Comparison of ENCODE assay signal across 16 cellular contexts in the genomic region with DNA sequence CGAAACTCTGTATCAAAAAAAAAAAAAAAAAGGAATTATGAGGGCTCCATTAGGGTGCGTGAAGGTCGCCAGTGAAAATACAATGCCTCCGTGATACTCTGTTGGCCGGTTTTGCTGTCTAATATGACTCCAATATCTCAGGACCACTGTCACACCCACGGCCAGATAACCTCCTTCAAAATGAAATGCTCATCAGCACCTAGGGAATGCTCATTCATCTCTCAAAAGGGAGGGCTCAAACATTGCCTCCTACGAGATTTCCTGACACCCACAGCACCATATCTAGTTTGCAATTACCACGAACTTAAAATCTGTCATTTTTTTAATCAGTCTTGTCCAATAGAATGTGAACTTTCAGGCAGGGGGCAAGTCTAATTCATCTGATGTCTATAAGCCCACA. TPM values are rescaled to one million over a fixed set of nuclear protein-coding genes. Genes with fewer than 3 reads are reported as not detected.
A peak's percentile ranks its signal among the peaks of the same experiment; 100 is the strongest.
DNase-seq lines count a peak whose midpoint lies in the region; TF ChIP-seq lines count a peak whose summit lies in the region.
"Had no signal": no experiment of that assay in that cellular context is flagged by ENCODE, and none has a peak within 500 bp of the region (broad histone marks: within the 10 kb centered on the region; RNA-seq: fewer than 3 reads in every experiment).

No MANE protein-coding gene starts in this region.

- no peaks in the 10 kb centered on the region for H3K9me3 ChIP-seq in CD8-positive, alpha-beta memory T cell (ENCODE audit: low read length)
- H3K9me3 ChIP-seq in neural progenitor cell (ENCODE audit: low read depth) = no peaks in the 10 kb centered on the region
- H3K9me3 ChIP-seq in testis = no peaks in the 10 kb centered on the region
- H3K9me3 ChIP-seq: A549 had no signal

- peaks cover 63% of the 10 kb centered on the region for H3K4me1 Mint-ChIP-seq in activated CD4-positive, alpha-beta T cell treated with anti-CD3 and anti-CD28 coated beads, Interleukin-2, amount 10 ng/mL, durations not matched to agents 7 days and 5 days
- peaks cover 60% of the 10 kb centered on the region for H3K4me1 Mint-ChIP-seq in activated CD4-positive, alpha-beta T cell treated with anti-CD3 and anti-CD28 coated beads, Interleukin-2, amount 10 ng/mL, durations not matched to agents 24 days and 14 days
- H3K4me1 Mint-ChIP-seq in CD8-positive, alpha-beta memory T cell = peaks cover 77 to 94% (median 93%) of the 10 kb centered on the region in 3 donors
- peaks cover 32% of the 10 kb centered on the region for H3K4me1 Mint-ChIP-seq in neural progenitor cell

- peaks cover 56% of the 10 kb centered on the region for H3K4me1 ChIP-seq in CD8-positive, alpha-beta memory T cell (ENCODE audit: insufficient read depth, low read length)
- H3K4me1 ChIP-seq in neural progenitor cell (peaks cover 5% of the 10 kb centered on the region), testis (peaks cover 13% of the 10 kb centered on the region)
- H3K4me1 ChIP-seq: A549 had no signal

- CTCF ChIA-PET in activated CD4-positive, alpha-beta T cell treated with anti-CD3 and anti-CD28 coated beads, Interleukin-2, amount 10 ng/mL, durations not matched to agents 7 days and 5 days (lab: Charles Lee) = no interaction called here
- CTCF ChIA-PET in CD8-positive, alpha-beta memory T cell (lab: Charles Lee) = interaction anchor here (1.5 kb wide), 1 partner anchor 43 kb away, joined by 7 read pairs; the partner anchor contains the start of gene MAP3K5

- no peaks in the 10 kb centered on the region for H3K27me3 ChIP-seq in CD8-positive, alpha-beta memory T cell (ENCODE audit: insufficient read depth, low read length, poor library complexity, severe bottlenecking)
- peaks cover 0 to 6% (median 0%) of the 10 kb centered on the region in 45 donors for H3K27me3 ChIP-seq in dorsolateral prefrontal cortex
- H3K27me3 ChIP-seq in neural progenitor cell = no peaks in the 10 kb centered on the region
- no peaks in the 10 kb centered on the region for H3K27me3 ChIP-seq in testis

- H3K9me3 Mint-ChIP-seq in activated CD4-positive, alpha-beta T cell treated with anti-CD3 and anti-CD28 coated beads, Interleukin-2, amount 10 ng/mL, durations not matched to agents 7 days and 5 days = peaks cover 2% of the 10 kb centered on the region
- peaks cover 6% of the 10 kb centered on the region for H3K9me3 Mint-ChIP-seq in activated CD4-positive, alpha-beta T cell treated with anti-CD3 and anti-CD28 coated beads, Interleukin-2, amount 10 ng/mL, durations not matched to agents 24 days and 14 days
- no peaks in the 10 kb centered on the region for H3K9me3 Mint-ChIP-seq in CD8-positive, alpha-beta memory T cell
- H3K9me3 Mint-ChIP-seq in neural progenitor cell = no peaks in the 10 kb centered on the region
- H3K9me3 Mint-ChIP-seq: CD14-positive monocyte had no signal

- peaks cover 39% of the 10 kb centered on the region for H3K36me3 Mint-ChIP-seq in activated CD4-positive, alpha-beta T cell treated with anti-CD3 and anti-CD28 coated beads, Interleukin-2, amount 10 ng/mL, durations not matched to agents 7 days and 5 days (ENCODE audit: low read depth)
- peaks cover 8% of the 10 kb centered on the region for H3K36me3 Mint-ChIP-seq in activated CD4-positive, alpha-beta T cell treated with anti-CD3 and anti-CD28 coated beads, Interleukin-2, amount 10 ng/mL, durations not matched to agents 24 days and 14 days (ENCODE audit: low read depth)
- H3K36me3 Mint-ChIP-seq in CD8-positive, alpha-beta memory T cell = peaks cover 0 to 5% (median 0%) of the 10 kb centered on the region in 3 donors
- no peaks in the 10 kb centered on the region for H3K36me3 Mint-ChIP-seq in neural progenitor cell

- TF ChIP-seq POLR2A in testis (IDR thresholded peaks at IDR 0.05) = no peak

- no peak overlapping the region for H3K4me2 ChIP-seq in neural progenitor cell
- H3K4me2 ChIP-seq: A549 had no signal

- no peaks in the 10 kb centered on the region for H3K27me3 Mint-ChIP-seq in activated CD4-positive, alpha-beta T cell treated with anti-CD3 and anti-CD28 coated beads, Interleukin-2, amount 10 ng/mL, durations not matched to agents 7 days and 5 days
- no peaks in the 10 kb centered on the region for H3K27me3 Mint-ChIP-seq in activated CD4-positive, alpha-beta T cell treated with anti-CD3 and anti-CD28 coated beads, Interleukin-2, amount 10 ng/mL, durations not matched to agents 24 days and 14 days
- H3K27me3 Mint-ChIP-seq in CD8-positive, alpha-beta memory T cell = no peaks in the 10 kb centered on the region
- peaks cover 5% of the 10 kb centered on the region for H3K27me3 Mint-ChIP-seq in neural progenitor cell (ENCODE audit: insufficient read depth, low read depth)

- intact Hi-C loops in activated CD4-positive, alpha-beta T cell treated with anti-CD3 and anti-CD28 coated beads, Interleukin-2, amount 10 ng/mL, durations not matched to agents 24 days and 14 days (cut with micrococcal nuclease) = no loop called here
- intact Hi-C loops in dorsolateral prefrontal cortex (cut with DNase I) (no loop called here), testis (cut with DNase I; ENCODE audit: low total_unique reads) (no loop called here)

- H3K36me3 ChIP-seq in CD8-positive, alpha-beta memory T cell (ENCODE audit: insufficient read depth, low read length) = no peaks in the 10 kb centered on the region
- H3K36me3 ChIP-seq in neural progenitor cell (no peaks in the 10 kb centered on the region), testis (ENCODE audit: low read depth, missing control alignments) (no peaks in the 10 kb centered on the region)

- WGBS in testis, 2 donors = 74 to 83% methylated on average over 8 of the region's 8 CpGs

- no peak for DNase-seq in activated CD4-positive, alpha-beta T cell treated with anti-CD3 and anti-CD28 coated beads, Interleukin-2, amount 10 ng/mL, durations not matched to agents 7 days and 5 days
- DNase-seq in activated CD4-positive, alpha-beta T cell treated with anti-CD3 and anti-CD28 coated beads, Interleukin-2, amount 10 ng/mL, durations not matched to agents 24 days and 14 days = no peak
- DNase-seq in CD8-positive, alpha-beta memory T cell = no peak
- DNase-seq in dorsolateral prefrontal cortex = no peak
- DNase-seq in neural progenitor cell (ENCODE audit: low spot score) = no peak
- no peak for DNase-seq in HPDE6-E6E7 (ENCODE audit: extremely low spot score)
- DNase-seq in testis = no peak
- no peak for DNase-seq in stimulated activated naive CD4-positive, alpha-beta T cell treated with Interleukin-2 at 50 U/mL for 16 hours (lab: John Stamatoyannopoulos, UW)
- DNase-seq: EL, NCI-H1105 treated with DMSO at 0.1 percent for 48 hours, NCI-H187 treated with DMSO at 0.1 percent for 48 hours, NCI-H2171, NCI-H524, SHP77 treated with DMSO at 0.1 percent for 48 hours had no signal

- no peak overlapping the region for H3K9ac ChIP-seq in neural progenitor cell

- POLR2A ChIA-PET in activated CD4-positive, alpha-beta T cell treated with anti-CD3 and anti-CD28 coated beads, Interleukin-2, amount 10 ng/mL, durations not matched to agents 7 days and 5 days (lab: Charles Lee) = no interaction called here
- POLR2A ChIA-PET in CD8-positive, alpha-beta memory T cell (lab: Charles Lee) = no interaction called here

- H3F3A ChIP-seq in neural progenitor cell (ENCODE audit: low read depth) = no peaks in the 10 kb centered on the region

- no peak overlapping the region for H2AFZ ChIP-seq in neural progenitor cell (replicated peaks)

- H3K79me2 ChIP-seq in neural progenitor cell (ENCODE audit: low read depth) = no peaks in the 10 kb centered on the region

- no peak overlapping the region for H3K4me3 ChIP-seq in CD8-positive, alpha-beta memory T cell (ENCODE audit: low read length)
- no peak overlapping the region for H3K4me3 ChIP-seq in dorsolateral prefrontal cortex
- H3K4me3 ChIP-seq in neural progenitor cell = no peak overlapping the region
- no peak overlapping the region for H3K4me3 ChIP-seq in testis
- H3K4me3 ChIP-seq: A549 had no signal

- no peaks in the 10 kb centered on the region for H4K20me1 ChIP-seq in neural progenitor cell (ENCODE audit: low read depth)

- no peak overlapping the region for H3K4me3 Mint-ChIP-seq in activated CD4-positive, alpha-beta T cell treated with anti-CD3 and anti-CD28 coated beads, Interleukin-2, amount 10 ng/mL, durations not matched to agents 7 days and 5 days
- H3K4me3 Mint-ChIP-seq in activated CD4-positive, alpha-beta T cell treated with anti-CD3 and anti-CD28 coated beads, Interleukin-2, amount 10 ng/mL, durations not matched to agents 24 days and 14 days = no peak overlapping the region
- H3K4me3 Mint-ChIP-seq in CD8-positive, alpha-beta memory T cell = peak overlapping the region in 3 of 7 donors; percentile 25 to 53 (median 47)
- no peak overlapping the region for H3K4me3 Mint-ChIP-seq in neural progenitor cell
- H3K4me3 Mint-ChIP-seq: CD14-positive monocyte had no signal

- peak overlapping the region; percentile 89 for H3K27ac Mint-ChIP-seq in activated CD4-positive, alpha-beta T cell treated with anti-CD3 and anti-CD28 coated beads, Interleukin-2, amount 10 ng/mL, durations not matched to agents 7 days and 5 days
- no peak overlapping the region for H3K27ac Mint-ChIP-seq in activated CD4-positive, alpha-beta T cell treated with anti-CD3 and anti-CD28 coated beads, Interleukin-2, amount 10 ng/mL, durations not matched to agents 24 days and 14 days
- H3K27ac Mint-ChIP-seq in CD8-positive, alpha-beta memory T cell = peak overlapping the region; percentile 57 to 96 (median 86)
- peak overlapping the region; percentile 46 for H3K27ac Mint-ChIP-seq in neural progenitor cell

- no peak overlapping the region for H3K27ac ChIP-seq in CD8-positive, alpha-beta memory T cell (ENCODE audit: low read depth, low read length)
- peak overlapping the region in 42 of 59 donors; percentile 1 to 80 (median 60) for H3K27ac ChIP-seq in dorsolateral prefrontal cortex
- no peak overlapping the region for H3K27ac ChIP-seq in neural progenitor cell
- no peak overlapping the region for H3K27ac ChIP-seq in testis
- H3K27ac ChIP-seq: A549 had no signal

- TF ChIP-seq CTCF in dorsolateral prefrontal cortex (IDR thresholded peaks at IDR 0.05 in 54 of 56, conservative IDR thresholded peaks at IDR 0.05 in 2 of 56; ENCODE audit: low read depth in 1 of 56, partially characterized antibody in 56 of 56) = no peak
- no peak for TF ChIP-seq CTCF in neural progenitor cell (IDR thresholded peaks at IDR 0.05)
- no peak for TF ChIP-seq CTCF in testis (IDR thresholded peaks at IDR 0.05)

RNA-seq across cellular contexts. Expression of gene MAP3K5, which starts 42.9 kb away (rescaled TPM):
- 10 to 100 TPM; 23.4 to 24.0 TPM for total RNA-seq in activated CD4-positive, alpha-beta T cell treated with anti-CD3 and anti-CD28 coated beads, Interleukin-2, amount 10 ng/mL, durations not matched to agents 7 days and 5 days
- 8.7 and 8.8 TPM in 2 replicates for total RNA-seq in activated CD4-positive, alpha-beta T cell treated with anti-CD3 and anti-CD28 coated beads, Interleukin-2, amount 10 ng/mL, durations not matched to agents 24 days and 14 days
- total RNA-seq in CD8-positive, alpha-beta memory T cell = 10 to 100 TPM; 12.6 to 12.9 TPM
- 19.9 TPM for polyA plus RNA-seq in CD8-positive, alpha-beta memory T cell
- total RNA-seq in dorsolateral prefrontal cortex (10 to 100 TPM; 26.2 to 70.0 (median 45.3) TPM), neural progenitor cell (ENCODE audit: low replicate concordance) (0.02 and 0.28 TPM in 2 replicates), testis (10 to 100 TPM; 46.1 to 55.3 TPM)
- 21.3 TPM for polyA plus RNA-seq in testis (ENCODE audit: insufficient read depth, low read depth, low replicate concordance)

Comparison
In these comparisons a context has a peak if more than half of its experiments do, and no peak if none do; other contexts are left out.
1. H3K27ac ChIP-seq: peak in dorsolateral prefrontal cortex (42 of 59); none in CD8-positive, alpha-beta memory T cell (single experiment), neural progenitor cell (single experiment) and testis (0 of 2).